Comparison of ENCODE assay signal across 1 cellular context in the genomic region with DNA sequence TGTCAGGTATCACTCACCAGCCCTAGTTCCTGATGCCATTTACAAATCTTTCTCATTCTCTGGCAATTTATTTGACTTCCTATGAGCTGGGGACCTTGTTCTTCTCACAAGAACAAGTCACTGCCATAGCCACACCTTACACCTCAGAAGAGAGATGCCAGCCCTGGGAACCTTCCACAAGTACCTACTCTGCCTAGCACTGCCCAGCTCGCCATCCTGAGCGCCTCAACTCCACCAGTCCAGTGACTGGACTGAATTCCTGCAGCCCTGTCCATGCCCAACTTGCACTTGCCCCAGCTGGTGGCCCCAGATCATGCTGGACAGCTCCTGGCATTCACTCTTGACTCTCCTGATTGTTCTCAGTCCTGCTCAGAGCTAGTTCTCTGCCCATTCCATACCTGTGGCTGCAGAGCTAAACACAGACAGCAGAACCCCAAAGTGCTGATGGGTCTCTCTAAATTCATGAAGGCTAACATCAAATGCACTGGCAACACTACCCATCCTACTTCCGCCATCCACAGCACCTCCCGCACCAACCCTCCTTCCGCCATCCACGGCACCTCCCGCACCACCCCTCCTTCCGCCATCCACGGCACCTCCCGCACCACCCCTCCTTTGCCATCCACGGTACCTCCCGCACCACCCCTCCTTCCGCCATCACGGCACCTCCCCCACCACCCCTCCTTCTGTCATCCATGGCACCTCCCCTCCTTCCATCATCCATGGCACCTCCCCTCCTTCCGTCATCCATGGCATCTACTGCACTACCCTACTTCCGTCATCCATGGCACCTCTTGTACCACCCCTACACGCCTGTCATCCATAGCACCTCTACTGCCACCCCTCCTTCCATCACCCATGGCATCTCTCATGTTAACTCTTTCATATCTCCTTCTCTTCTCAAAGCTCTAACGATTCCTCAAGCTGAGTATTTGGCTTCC.
A peak's percentile ranks its signal among the peaks of the same experiment; 100 is the strongest.
TF ChIP-seq lines count a peak whose summit lies in the region.

No MANE protein-coding gene starts in this region.

TF ChIP-seq in K562, 482 proteins besides CTCF, POLR2A, EP300 and RAD21 (continued from another document and continues in another):
- TF ChIP-seq, protein P1, sequence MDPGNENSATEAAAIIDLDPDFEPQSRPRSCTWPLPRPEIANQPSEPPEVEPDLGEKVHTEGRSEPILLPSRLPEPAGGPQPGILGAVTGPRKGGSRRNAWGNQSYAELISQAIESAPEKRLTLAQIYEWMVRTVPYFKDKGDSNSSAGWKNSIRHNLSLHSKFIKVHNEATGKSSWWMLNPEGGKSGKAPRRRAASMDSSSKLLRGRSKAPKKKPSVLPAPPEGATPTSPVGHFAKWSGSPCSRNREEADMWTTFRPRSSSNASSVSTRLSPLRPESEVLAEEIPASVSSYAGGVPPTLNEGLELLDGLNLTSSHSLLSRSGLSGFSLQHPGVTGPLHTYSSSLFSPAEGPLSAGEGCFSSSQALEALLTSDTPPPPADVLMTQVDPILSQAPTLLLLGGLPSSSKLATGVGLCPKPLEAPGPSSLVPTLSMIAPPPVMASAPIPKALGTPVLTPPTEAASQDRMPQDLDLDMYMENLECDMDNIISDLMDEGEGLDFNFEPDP (CRISPR knock-in tag; IDR thresholded peaks at IDR 0.05), result no peak
- TF ChIP-seq, protein P2, sequence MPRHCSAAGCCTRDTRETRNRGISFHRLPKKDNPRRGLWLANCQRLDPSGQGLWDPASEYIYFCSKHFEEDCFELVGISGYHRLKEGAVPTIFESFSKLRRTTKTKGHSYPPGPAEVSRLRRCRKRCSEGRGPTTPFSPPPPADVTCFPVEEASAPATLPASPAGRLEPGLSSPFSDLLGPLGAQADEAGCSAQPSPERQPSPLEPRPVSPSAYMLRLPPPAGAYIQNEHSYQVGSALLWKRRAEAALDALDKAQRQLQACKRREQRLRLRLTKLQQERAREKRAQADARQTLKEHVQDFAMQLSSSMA (CRISPR knock-in tag; IDR thresholded peaks at IDR 0.05), result no peak
- TF ChIP-seq CHD4 (IDR thresholded peaks at IDR 0.05; ENCODE audit: insufficient read depth, insufficient replicate concordance, low read depth, low read length, poor library complexity, severe bottlenecking) (no peak), ZNF354B (CRISPR knock-in tag; IDR thresholded peaks at IDR 0.05) (no peak), ZNF75A (CRISPR knock-in tag; IDR thresholded peaks at IDR 0.05) (no peak), TFAM (CRISPR knock-in tag; conservative IDR thresholded peaks at IDR 0.05) (no peak), NR3C1 (CRISPR knock-in tag; IDR thresholded peaks at IDR 0.05) (no peak), TGIF2 (CRISPR knock-in tag; IDR thresholded peaks at IDR 0.05) (no peak), ZBTB17 (CRISPR knock-in tag; IDR thresholded peaks at IDR 0.05) (no peak), SAFB2 (IDR thresholded peaks at IDR 0.05; ENCODE audit: borderline replicate concordance, low read depth, low read length, severe bottlenecking) (no peak), ZFP36 (IDR thresholded peaks at IDR 0.05; ENCODE audit: low read depth, low read length, partially characterized antibody) (no peak), EZH2 (IDR thresholded peaks at IDR 0.05; ENCODE audit: borderline replicate concordance, low read depth, low read length) (no peak), NCOA2 (IDR thresholded peaks at IDR 0.05; ENCODE audit: partially characterized antibody in 2 of 2) (no peak), SRSF3 (IDR thresholded peaks at IDR 0.05; ENCODE audit: insufficient read depth, low read length) (no peak), CBX5 (IDR thresholded peaks at IDR 0.05; ENCODE audit: borderline replicate concordance, low read depth) (peak; percentile 23; the same call in 1 of the 2 replicates), TBP (optimal IDR thresholded peaks at IDR 0.05; ENCODE audit: low read depth, low read length) (no peak), ZNF766 (CRISPR knock-in tag; conservative IDR thresholded peaks at IDR 0.05) (no peak), ZC3H8 (IDR thresholded peaks at IDR 0.05) (no peak), HNRNPK (IDR thresholded peaks at IDR 0.05; ENCODE audit: low read depth, low read length, poor library complexity, severe bottlenecking) (no peak), NFE2L1 (tag; IDR thresholded peaks at IDR 0.05; ENCODE audit: borderline replicate concordance, low read depth) (no peak), SMC3 (conservative IDR thresholded peaks at IDR 0.05; ENCODE audit: insufficient read depth, low read depth, low read length) (no peak)
- TF ChIP-seq, protein P3, sequence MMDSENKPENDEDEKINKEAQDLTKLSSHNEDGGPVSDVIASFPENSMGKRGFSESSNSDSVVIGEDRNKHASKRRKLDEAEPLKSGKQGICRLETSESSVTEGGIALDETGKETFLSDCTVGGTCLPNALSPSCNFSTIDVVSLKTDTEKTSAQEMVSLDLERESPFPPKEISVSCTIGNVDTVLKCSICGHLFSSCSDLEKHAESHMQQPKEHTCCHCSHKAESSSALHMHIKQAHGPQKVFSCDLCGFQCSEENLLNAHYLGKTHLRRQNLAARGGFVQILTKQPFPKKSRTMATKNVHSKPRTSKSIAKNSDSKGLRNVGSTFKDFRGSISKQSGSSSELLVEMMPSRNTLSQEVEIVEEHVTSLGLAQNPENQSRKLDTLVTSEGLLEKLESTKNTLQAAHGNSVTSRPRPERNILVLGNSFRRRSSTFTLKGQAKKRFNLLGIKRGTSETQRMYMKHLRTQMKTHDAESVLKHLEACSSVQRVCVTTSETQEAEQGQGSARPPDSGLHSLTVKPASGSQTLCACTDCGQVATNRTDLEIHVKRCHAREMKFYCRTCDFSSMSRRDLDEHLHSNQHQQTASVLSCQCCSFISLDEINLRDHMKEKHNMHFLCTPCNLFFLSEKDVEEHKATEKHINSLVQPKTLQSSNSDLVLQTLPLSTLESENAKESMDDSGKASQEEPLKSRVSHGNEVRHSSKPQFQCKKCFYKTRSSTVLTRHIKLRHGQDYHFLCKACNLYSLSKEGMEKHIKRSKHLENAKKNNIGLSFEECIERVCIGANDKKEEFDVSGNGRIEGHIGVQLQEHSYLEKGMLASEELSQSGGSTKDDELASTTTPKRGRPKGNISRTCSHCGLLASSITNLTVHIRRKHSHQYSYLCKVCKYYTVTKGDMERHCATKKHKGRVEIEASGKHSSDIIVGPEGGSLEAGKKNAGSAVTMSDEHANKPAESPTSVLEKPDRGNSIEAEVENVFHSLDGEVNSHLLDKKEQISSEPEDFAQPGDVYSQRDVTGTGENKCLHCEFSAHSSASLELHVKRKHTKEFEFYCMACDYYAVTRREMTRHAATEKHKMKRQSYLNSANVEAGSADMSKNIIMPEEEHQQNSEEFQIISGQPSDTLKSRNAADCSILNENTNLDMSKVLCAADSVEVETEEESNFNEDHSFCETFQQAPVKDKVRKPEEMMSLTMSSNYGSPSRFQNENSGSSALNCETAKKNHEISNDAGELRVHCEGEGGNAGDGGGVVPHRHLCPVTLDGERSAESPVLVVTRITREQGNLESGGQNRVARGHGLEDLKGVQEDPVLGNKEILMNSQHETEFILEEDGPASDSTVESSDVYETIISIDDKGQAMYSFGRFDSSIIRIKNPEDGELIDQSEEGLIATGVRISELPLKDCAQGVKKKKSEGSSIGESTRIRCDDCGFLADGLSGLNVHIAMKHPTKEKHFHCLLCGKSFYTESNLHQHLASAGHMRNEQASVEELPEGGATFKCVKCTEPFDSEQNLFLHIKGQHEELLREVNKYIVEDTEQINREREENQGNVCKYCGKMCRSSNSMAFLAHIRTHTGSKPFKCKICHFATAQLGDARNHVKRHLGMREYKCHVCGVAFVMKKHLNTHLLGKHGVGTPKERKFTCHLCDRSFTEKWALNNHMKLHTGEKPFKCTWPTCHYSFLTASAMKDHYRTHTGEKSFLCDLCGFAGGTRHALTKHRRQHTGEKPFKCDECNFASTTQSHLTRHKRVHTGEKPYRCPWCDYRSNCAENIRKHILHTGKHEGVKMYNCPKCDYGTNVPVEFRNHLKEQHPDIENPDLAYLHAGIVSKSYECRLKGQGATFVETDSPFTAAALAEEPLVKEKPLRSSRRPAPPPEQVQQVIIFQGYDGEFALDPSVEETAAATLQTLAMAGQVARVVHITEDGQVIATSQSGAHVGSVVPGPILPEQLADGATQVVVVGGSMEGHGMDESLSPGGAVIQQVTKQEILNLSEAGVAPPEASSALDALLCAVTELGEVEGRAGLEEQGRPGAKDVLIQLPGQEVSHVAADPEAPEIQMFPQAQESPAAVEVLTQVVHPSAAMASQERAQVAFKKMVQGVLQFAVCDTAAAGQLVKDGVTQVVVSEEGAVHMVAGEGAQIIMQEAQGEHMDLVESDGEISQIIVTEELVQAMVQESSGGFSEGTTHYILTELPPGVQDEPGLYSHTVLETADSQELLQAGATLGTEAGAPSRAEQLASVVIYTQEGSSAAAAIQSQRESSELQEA (IDR thresholded peaks at IDR 0.05; ENCODE audit: low read depth), result no peak
- TF ChIP-seq, protein P4, sequence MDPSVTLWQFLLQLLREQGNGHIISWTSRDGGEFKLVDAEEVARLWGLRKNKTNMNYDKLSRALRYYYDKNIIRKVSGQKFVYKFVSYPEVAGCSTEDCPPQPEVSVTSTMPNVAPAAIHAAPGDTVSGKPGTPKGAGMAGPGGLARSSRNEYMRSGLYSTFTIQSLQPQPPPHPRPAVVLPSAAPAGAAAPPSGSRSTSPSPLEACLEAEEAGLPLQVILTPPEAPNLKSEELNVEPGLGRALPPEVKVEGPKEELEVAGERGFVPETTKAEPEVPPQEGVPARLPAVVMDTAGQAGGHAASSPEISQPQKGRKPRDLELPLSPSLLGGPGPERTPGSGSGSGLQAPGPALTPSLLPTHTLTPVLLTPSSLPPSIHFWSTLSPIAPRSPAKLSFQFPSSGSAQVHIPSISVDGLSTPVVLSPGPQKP (CRISPR knock-in tag; IDR thresholded peaks at IDR 0.05), result no peak
- TF ChIP-seq, protein P5, sequence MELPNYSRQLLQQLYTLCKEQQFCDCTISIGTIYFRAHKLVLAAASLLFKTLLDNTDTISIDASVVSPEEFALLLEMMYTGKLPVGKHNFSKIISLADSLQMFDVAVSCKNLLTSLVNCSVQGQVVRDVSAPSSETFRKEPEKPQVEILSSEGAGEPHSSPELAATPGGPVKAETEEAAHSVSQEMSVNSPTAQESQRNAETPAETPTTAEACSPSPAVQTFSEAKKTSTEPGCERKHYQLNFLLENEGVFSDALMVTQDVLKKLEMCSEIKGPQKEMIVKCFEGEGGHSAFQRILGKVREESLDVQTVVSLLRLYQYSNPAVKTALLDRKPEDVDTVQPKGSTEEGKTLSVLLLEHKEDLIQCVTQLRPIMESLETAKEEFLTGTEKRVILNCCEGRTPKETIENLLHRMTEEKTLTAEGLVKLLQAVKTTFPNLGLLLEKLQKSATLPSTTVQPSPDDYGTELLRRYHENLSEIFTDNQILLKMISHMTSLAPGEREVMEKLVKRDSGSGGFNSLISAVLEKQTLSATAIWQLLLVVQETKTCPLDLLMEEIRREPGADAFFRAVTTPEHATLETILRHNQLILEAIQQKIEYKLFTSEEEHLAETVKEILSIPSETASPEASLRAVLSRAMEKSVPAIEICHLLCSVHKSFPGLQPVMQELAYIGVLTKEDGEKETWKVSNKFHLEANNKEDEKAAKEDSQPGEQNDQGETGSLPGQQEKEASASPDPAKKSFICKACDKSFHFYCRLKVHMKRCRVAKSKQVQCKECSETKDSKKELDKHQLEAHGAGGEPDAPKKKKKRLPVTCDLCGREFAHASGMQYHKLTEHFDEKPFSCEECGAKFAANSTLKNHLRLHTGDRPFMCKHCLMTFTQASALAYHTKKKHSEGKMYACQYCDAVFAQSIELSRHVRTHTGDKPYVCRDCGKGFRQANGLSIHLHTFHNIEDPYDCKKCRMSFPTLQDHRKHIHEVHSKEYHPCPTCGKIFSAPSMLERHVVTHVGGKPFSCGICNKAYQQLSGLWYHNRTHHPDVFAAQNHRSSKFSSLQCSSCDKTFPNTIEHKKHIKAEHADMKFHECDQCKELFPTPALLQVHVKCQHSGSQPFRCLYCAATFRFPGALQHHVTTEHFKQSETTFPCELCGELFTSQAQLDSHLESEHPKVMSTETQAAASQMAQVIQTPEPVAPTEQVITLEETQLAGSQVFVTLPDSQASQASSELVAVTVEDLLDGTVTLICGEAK (IDR thresholded peaks at IDR 0.05), result peak; percentile 67
- TF ChIP-seq, protein P5 (CRISPR knock-in tag; IDR thresholded peaks at IDR 0.05), result no peak
- TF ChIP-seq, protein P6, sequence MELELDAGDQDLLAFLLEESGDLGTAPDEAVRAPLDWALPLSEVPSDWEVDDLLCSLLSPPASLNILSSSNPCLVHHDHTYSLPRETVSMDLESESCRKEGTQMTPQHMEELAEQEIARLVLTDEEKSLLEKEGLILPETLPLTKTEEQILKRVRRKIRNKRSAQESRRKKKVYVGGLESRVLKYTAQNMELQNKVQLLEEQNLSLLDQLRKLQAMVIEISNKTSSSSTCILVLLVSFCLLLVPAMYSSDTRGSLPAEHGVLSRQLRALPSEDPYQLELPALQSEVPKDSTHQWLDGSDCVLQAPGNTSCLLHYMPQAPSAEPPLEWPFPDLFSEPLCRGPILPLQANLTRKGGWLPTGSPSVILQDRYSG (tag; conservative IDR thresholded peaks at IDR 0.05; ENCODE audit: low read depth), result no peak
- TF ChIP-seq, protein P7, sequence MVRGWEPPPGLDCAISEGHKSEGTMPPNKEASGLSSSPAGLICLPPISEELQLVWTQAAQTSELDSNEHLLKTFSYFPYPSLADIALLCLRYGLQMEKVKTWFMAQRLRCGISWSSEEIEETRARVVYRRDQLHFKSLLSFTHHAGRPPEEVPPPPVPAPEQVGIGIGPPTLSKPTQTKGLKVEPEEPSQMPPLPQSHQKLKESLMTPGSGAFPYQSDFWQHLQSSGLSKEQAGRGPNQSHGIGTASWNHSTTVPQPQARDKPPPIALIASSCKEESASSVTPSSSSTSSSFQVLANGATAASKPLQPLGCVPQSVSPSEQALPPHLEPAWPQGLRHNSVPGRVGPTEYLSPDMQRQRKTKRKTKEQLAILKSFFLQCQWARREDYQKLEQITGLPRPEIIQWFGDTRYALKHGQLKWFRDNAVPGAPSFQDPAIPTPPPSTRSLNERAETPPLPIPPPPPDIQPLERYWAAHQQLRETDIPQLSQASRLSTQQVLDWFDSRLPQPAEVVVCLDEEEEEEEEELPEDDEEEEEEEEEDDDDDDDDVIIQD (CRISPR knock-in tag; IDR thresholded peaks at IDR 0.05), result 0 out of 2 replicates have a peak, but pooled peaks have one; percentile 47
